Comparison of ENCODE assay signal across 18 cellular contexts in the genomic region with DNA sequence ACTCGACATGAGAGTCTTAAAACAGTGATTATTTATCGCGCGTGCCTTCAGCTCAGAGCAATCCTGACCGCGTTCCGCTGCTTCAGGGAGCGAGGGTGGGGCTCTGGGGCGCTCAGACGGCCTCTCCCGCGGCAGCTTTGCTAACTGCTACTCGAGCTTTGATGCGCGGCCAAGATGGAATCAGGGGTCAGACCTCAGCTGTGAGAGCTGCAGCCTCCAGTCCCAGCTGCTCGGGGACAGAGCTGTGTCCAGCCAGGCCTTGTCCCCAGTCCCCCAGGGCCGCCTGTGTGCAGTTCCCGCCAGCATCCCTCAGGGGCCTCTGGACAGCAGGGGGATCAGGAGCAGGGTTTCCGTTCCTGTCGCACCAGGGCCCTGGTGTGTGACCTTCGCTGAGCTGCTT.
DNase-seq lines count a peak whose midpoint lies in the region; ATAC-seq and TF ChIP-seq lines count a peak whose summit lies in the region.
"Had no signal": no experiment of that assay in that cellular context is flagged by ENCODE, and none has a peak within 500 bp of the region (broad histone marks: within the 10 kb centered on the region; RNA-seq: fewer than 3 reads in every experiment).

No MANE protein-coding gene starts in this region.

- ATAC-seq in foreskin keratinocyte, result no peak
- ATAC-seq: A549, GM12878 had no signal

- H3K4me1 ChIP-seq in foreskin keratinocyte, result no peaks in the 10 kb centered on the region
- H3K4me1 ChIP-seq: A549, Caco-2, HAP-1, Peyer's patch had no signal

- H3K27me3 ChIP-seq in foreskin keratinocyte, result no peaks in the 10 kb centered on the region
- H3K27me3 ChIP-seq: Peyer's patch had no signal

- TF ChIP-seq CTCF in foreskin keratinocyte (conservative IDR thresholded peaks at IDR 0.05), result no peak

- DNase-seq in NCI-H82 treated with DMSO at 0.1 percent for 48 hours (lab: John Stamatoyannopoulos, UW; ENCODE audit: unreplicated experiment), result peak; percentile 2
- no peak for DNase-seq in NCI-H82 (lab: John Stamatoyannopoulos, UW)
- DNase-seq in amygdala (lab: John Stamatoyannopoulos, UW), result peak in 29 of 56 donors; percentile 4 to 67 (median 28)
- peak; percentile 7 for DNase-seq in midbrain (lab: John Stamatoyannopoulos, UW)
- peak; percentile 35 for DNase-seq in superior temporal gyrus (ENCODE audit: extremely low spot score)
- no peak for DNase-seq in foreskin keratinocyte
- DNase-seq in ureter (ENCODE audit: low spot score), result no peak
- no peak for DNase-seq in NCI-H2029 treated with DMSO at 0.1 percent for 48 hours (lab: John Stamatoyannopoulos, UW)
- DNase-seq: Caco-2, MM.1S, NCI-H187 treated with DMSO at 0.1 percent for 48 hours, NCI-H2171, NCI-H526, Peyer's patch, SHP77 had no signal

- no peak overlapping the region for H3K27ac ChIP-seq in foreskin keratinocyte
- H3K27ac ChIP-seq: A549, Peyer's patch had no signal

Comparison
In these comparisons a context has a peak if more than half of its experiments do, and no peak if none do; other contexts are left out.
1. DNase-seq: peak in NCI-H82 treated with DMSO at 0.1 percent for 48 hours (single experiment), amygdala (29 of 56), midbrain (single experiment) and superior temporal gyrus (single experiment); none in NCI-H82 (single experiment), foreskin keratinocyte (0 of 2), ureter (single experiment) and NCI-H2029 treated with DMSO at 0.1 percent for 48 hours (single experiment).